Comparison of ENCODE assay signal across 14 cellular contexts in genomic region chr12:57722716-57723629, GRCh38. TPM values are rescaled to one million over a fixed set of nuclear protein-coding genes. Genes with fewer than 3 reads are reported as not detected.
A peak's percentile ranks its signal among the peaks of the same experiment; 100 is the strongest.
DNase-seq lines count a peak whose midpoint lies in the region; ATAC-seq and TF ChIP-seq lines count a peak whose summit lies in the region.
"Had no signal": no experiment of that assay in that cellular context is flagged by ENCODE, and none has a peak within 500 bp of the region (broad histone marks: within the 10 kb centered on the region; RNA-seq: fewer than 3 reads in every experiment).

No MANE protein-coding gene starts in this region.

- peak overlapping the region; percentile 32 for H3K27ac ChIP-seq in naive thymus-derived CD4-positive, alpha-beta T cell (ENCODE audit: low read depth, low read length)
- no peak overlapping the region for H3K27ac ChIP-seq in H9 (ENCODE audit: insufficient read length, low read depth, low read length)
- H3K27ac ChIP-seq: PC-9 had no signal

- peaks cover 14% of the 10 kb centered on the region for H3K23me2 ChIP-seq in H9 (ENCODE audit: insufficient read length, low read depth, low read length, poor library complexity, severe bottlenecking)

- no peak overlapping the region for H2AFZ ChIP-seq in H9 (ENCODE audit: low read length)
- H2AFZ ChIP-seq: PC-9 had no signal

- no peak overlapping the region for H3K4me2 ChIP-seq in H9 (ENCODE audit: insufficient read depth, insufficient read length, low read length)
- H3K4me2 ChIP-seq: PC-9 had no signal

- H3K4me1 Mint-ChIP-seq in T-helper 17 cell (peaks cover 36% of the 10 kb centered on the region), H9 (peaks cover 12 to 17% of the 10 kb centered on the region in 2 experiments)
- peaks cover 13 to 28% (median 18%) of the 10 kb centered on the region in 7 donors for H3K4me1 Mint-ChIP-seq in naive thymus-derived CD4-positive, alpha-beta T cell

- H3K4me3 Mint-ChIP-seq in T-helper 17 cell, result no peak overlapping the region
- no peak overlapping the region for H3K4me3 Mint-ChIP-seq in naive thymus-derived CD4-positive, alpha-beta T cell
- H3K4me3 Mint-ChIP-seq in H9, result no peak overlapping the region; a peak in 1 of 5 replicates
- H3K4me3 Mint-ChIP-seq: activated T-cell treated with anti-CD3 and anti-CD28 coated beads, Interleukin-2, amount 50 U/mL, for 4 hours had no signal

- H4K5ac ChIP-seq in H9 (ENCODE audit: insufficient read length, low read depth, low read length), result no peak overlapping the region

- no peak overlapping the region for H2BK12ac ChIP-seq in H9 (ENCODE audit: insufficient read length, low read depth, low read length)

- H3K18ac ChIP-seq in H9 (ENCODE audit: insufficient read length, low read depth, low read length), result no peak overlapping the region

- H3K9me3 Mint-ChIP-seq in naive thymus-derived CD4-positive, alpha-beta T cell, result peaks cover 0 to 1% (median 0%) of the 10 kb centered on the region in 11 donors
- H3K9me3 Mint-ChIP-seq in H9, result no peaks in the 10 kb centered on the region; a peak in 1 of 5 replicates
- H3K9me3 Mint-ChIP-seq: activated T-cell treated with anti-CD3 and anti-CD28 coated beads, Interleukin-2, amount 50 U/mL, for 4 hours had no signal

- H3K27me3 Mint-ChIP-seq in T-helper 17 cell (no peaks in the 10 kb centered on the region), H9 (ENCODE audit: low read depth) (peaks cover 47% of the 10 kb centered on the region)
- H3K27me3 Mint-ChIP-seq in naive thymus-derived CD4-positive, alpha-beta T cell, result no peaks in the 10 kb centered on the region

- CTCF ChIA-PET in naive thymus-derived CD4-positive, alpha-beta T cell (lab: Charles Lee), result interaction anchor here (0.7 kb wide), 1 partner anchor 1734 kb away, joined by 6 read pairs; no protein-coding TSS in a partner anchor

- no peak for ATAC-seq in T-helper 17 cell
- ATAC-seq in naive thymus-derived CD4-positive, alpha-beta T cell, result no peak
- ATAC-seq in GM21447 (IDR thresholded peaks at IDR 0.05; ENCODE audit: unreplicated experiment), result no peak

- H3K14ac ChIP-seq in H9 (ENCODE audit: insufficient read depth, low read length), result no peak overlapping the region

- H4K8ac ChIP-seq in H9 (replicated peaks; ENCODE audit: insufficient read length, low read depth, low read length), result no peak overlapping the region

- no peak overlapping the region for H3K56ac ChIP-seq in H9 (ENCODE audit: insufficient read length, low read depth, low read length)

- H2BK120ac ChIP-seq in H9 (ENCODE audit: low read depth, low read length, poor library complexity, severe bottlenecking), result no peak overlapping the region

- peaks cover 7 to 60% (median 20%) of the 10 kb centered on the region in 3 experiments for H3K36me3 ChIP-seq in naive thymus-derived CD4-positive, alpha-beta T cell (ENCODE audit: control insufficient read depth in 2 of 3, insufficient read depth in 3 of 3, low read length in 3 of 3)

- no peaks in the 10 kb centered on the region for H3K79me1 ChIP-seq in H9 (ENCODE audit: insufficient read depth, low read depth, low read length, poor library complexity, severe bottlenecking)

- H2AK5ac ChIP-seq in H9 (ENCODE audit: insufficient read length, low read length), result no peak overlapping the region

- no peak overlapping the region for H2BK15ac ChIP-seq in H9 (ENCODE audit: low read depth, low read length)

- no peak for TF ChIP-seq CTCF in H9 (conservative IDR thresholded peaks at IDR 0.05)

- H3K79me2 ChIP-seq in H9 (ENCODE audit: insufficient read depth, low read length), result no peaks in the 10 kb centered on the region

- H3K27ac Mint-ChIP-seq in T-helper 17 cell, result peak overlapping the region; percentile 80
- H3K27ac Mint-ChIP-seq in naive thymus-derived CD4-positive, alpha-beta T cell, result peak overlapping the region in 8 of 9 donors; percentile 26 to 87 (median 70)
- no peak overlapping the region; a peak in 1 of 7 replicates for H3K27ac Mint-ChIP-seq in H9

- H3K36me3 Mint-ChIP-seq in T-helper 17 cell (ENCODE audit: low read depth) (peaks cover 16% of the 10 kb centered on the region), H9 (ENCODE audit: insufficient read depth in 1 of 3, low read depth in 3 of 3) (peaks cover 15 to 33% (median 22%) of the 10 kb centered on the region in 3 experiments)
- peaks cover 7 to 25% (median 17%) of the 10 kb centered on the region in 5 donors for H3K36me3 Mint-ChIP-seq in naive thymus-derived CD4-positive, alpha-beta T cell

- H2BK5ac ChIP-seq in H9 (ENCODE audit: insufficient read length, low read length), result no peak overlapping the region

- no peak overlapping the region for H3K23ac ChIP-seq in H9 (ENCODE audit: insufficient read length, low read depth, low read length)

- no peaks in the 10 kb centered on the region for H3K4me1 ChIP-seq in naive thymus-derived CD4-positive, alpha-beta T cell (ENCODE audit: control insufficient read depth in 2 of 2, insufficient read depth in 2 of 2, low read length in 2 of 2)
- H3K4me1 ChIP-seq in H9 (ENCODE audit: insufficient read depth, low read length), result no peaks in the 10 kb centered on the region; the same call in 1 of the 2 replicates

- no peaks in the 10 kb centered on the region for H4K20me1 ChIP-seq in H9 (ENCODE audit: control insufficient read depth, insufficient read depth, insufficient read length)

- H3T11ph ChIP-seq in H9 (ENCODE audit: low read length), result no peak overlapping the region

- no peak overlapping the region for H3K4ac ChIP-seq in H9 (ENCODE audit: low read depth, low read length)

- no peak overlapping the region for H4K91ac ChIP-seq in H9 (ENCODE audit: insufficient read length, low read depth, low read length)

- no peaks in the 10 kb centered on the region for H3K27me3 ChIP-seq in naive thymus-derived CD4-positive, alpha-beta T cell (ENCODE audit: control insufficient read depth in 2 of 2, insufficient read depth in 2 of 2, low read length in 2 of 2)
- peaks cover 13% of the 10 kb centered on the region; the same call in 1 of the 2 replicates for H3K27me3 ChIP-seq in H9 (ENCODE audit: insufficient read depth, low read length)

- POLR2A ChIA-PET in naive thymus-derived CD4-positive, alpha-beta T cell (lab: Charles Lee), result interaction anchor here (0.6 to 2.7 kb wide), 6 partner anchors 8 to 970 kb away, joined by 3 to 10 read pairs (median 4); no protein-coding TSS in a partner anchor

- H2BK20ac ChIP-seq in H9 (ENCODE audit: low read depth, low read length, poor library complexity, severe bottlenecking), result no peak overlapping the region

- H3K9ac ChIP-seq in H9 (ENCODE audit: extremely low read depth, insufficient read length, low read length), result no peak overlapping the region

- DNase-seq in NCI-H748 (lab: John Stamatoyannopoulos, UW; ENCODE audit: unreplicated experiment), result peak; percentile 54
- DNase-seq in NCI-H748 treated with DMSO at 0.1 percent for 48 hours (lab: John Stamatoyannopoulos, UW), result no peak
- DNase-seq in DMS 273 treated with DMSO at 0.1 percent for 48 hours (lab: John Stamatoyannopoulos, UW), result peak; percentile 27
- no peak for DNase-seq in T-helper 17 cell
- DNase-seq in naive thymus-derived CD4-positive, alpha-beta T cell, result no peak
- DNase-seq in ecto neural progenitor cell (ENCODE audit: low spot score), result no peak
- no peak for DNase-seq in H9
- DNase-seq: activated CD4-positive, CD25-positive, alpha-beta regulatory T cell; activated T-cell treated with anti-CD3 and anti-CD28 coated beads, Interleukin-2, amount 50 U/mL, for 4 hours; effector CD4-positive, alpha-beta T cell; foreskin fibroblast; NCI-H2227 treated with DMSO at 0.1 percent for 48 hours; PC-9 had no signal

- H3K9me3 ChIP-seq in T-helper 17 cell (ENCODE audit: control insufficient read depth, low read length, poor library complexity, severe bottlenecking) (no peaks in the 10 kb centered on the region), H9 (ENCODE audit: control insufficient read depth, low read depth, low read length) (no peaks in the 10 kb centered on the region)
- H3K9me3 ChIP-seq in naive thymus-derived CD4-positive, alpha-beta T cell (ENCODE audit: control insufficient read depth in 2 of 3, low read length in 3 of 3), result no peaks in the 10 kb centered on the region

- no CpG with 5 or more reads among the region's 11 CpGs for WGBS in H9 (ENCODE audit: extremely low coverage, insufficient read length, low lambda C conversion rate)

- no peak overlapping the region for H3K4me3 ChIP-seq in naive thymus-derived CD4-positive, alpha-beta T cell (ENCODE audit: low read length)
- H3K4me3 ChIP-seq: PC-9 had no signal

- intact Hi-C loops in naive thymus-derived CD4-positive, alpha-beta T cell (cut with micrococcal nuclease), result no loop called here

RNA-seq across cellular contexts. Expression of gene AGAP2, which starts 15.6 kb away (rescaled TPM):
- total RNA-seq in T-helper 17 cell (10 to 100 TPM; 46.5 to 57.6 TPM), H9 (2021) (4.6 and 5.3 TPM in 2 replicates)
- 10 to 100 TPM; 33.9 to 66.7 (median 60.4) TPM for total RNA-seq in naive thymus-derived CD4-positive, alpha-beta T cell
- polyA plus RNA-seq in naive thymus-derived CD4-positive, alpha-beta T cell, result 1 to 10 TPM; 3.0 to 6.0 TPM

RNA-seq across cellular contexts. Expression of gene TSPAN31, which starts 21.9 kb away (rescaled TPM):
- total RNA-seq in T-helper 17 cell, result 10 to 100 TPM in 1 of 2 donors, 1 to 10 TPM in 1; 9.6 to 11.8 TPM
- total RNA-seq in naive thymus-derived CD4-positive, alpha-beta T cell, result 10 to 100 TPM; 12.3 to 23.9 (median 20.3) TPM
- 10 to 100 TPM; 50.1 to 50.5 TPM for polyA plus RNA-seq in naive thymus-derived CD4-positive, alpha-beta T cell
- total RNA-seq in H9 (2021), result 18.8 and 20.0 TPM in 2 replicates

RNA-seq across cellular contexts. Expression of gene OS9, which starts 29.0 kb away (rescaled TPM):
- total RNA-seq in T-helper 17 cell (100 to 1,000 TPM; 138 to 142 TPM), H9 (2021) (111 and 112 TPM in 2 replicates)
- total RNA-seq in naive thymus-derived CD4-positive, alpha-beta T cell, result 100 to 1,000 TPM; 139 to 175 (median 171) TPM
- 10 to 100 TPM; 59.5 to 70.6 TPM for polyA plus RNA-seq in naive thymus-derived CD4-positive, alpha-beta T cell

RNA-seq across cellular contexts. Expression of gene CDK4, which starts 29.1 kb away (rescaled TPM):
- total RNA-seq in T-helper 17 cell, result 10 to 100 TPM; 20.8 to 21.3 TPM
- 100 to 1,000 TPM in 1 of 5 experiments, 10 to 100 TPM in 4; 23.8 to 108 (median 42.9) TPM for total RNA-seq in naive thymus-derived CD4-positive, alpha-beta T cell
- polyA plus RNA-seq in naive thymus-derived CD4-positive, alpha-beta T cell, result 100 to 1,000 TPM in 1 of 2 donors, 10 to 100 TPM in 1; 77.6 to 105 TPM
- total RNA-seq in H9 (2021), result 217 and 218 TPM in 2 replicates

RNA-seq across cellular contexts. Expression of gene MARCHF9, which starts 31.9 kb away (rescaled TPM):
- total RNA-seq in T-helper 17 cell, result 10 to 100 TPM; 45.3 to 62.4 TPM
- 10 to 100 TPM; 27.8 to 61.7 (median 44.4) TPM for total RNA-seq in naive thymus-derived CD4-positive, alpha-beta T cell
- 1 to 10 TPM; 3.2 to 6.6 TPM for polyA plus RNA-seq in naive thymus-derived CD4-positive, alpha-beta T cell
- total RNA-seq in H9 (2021), result 20.5 and 20.9 TPM in 2 replicates

Comparison
In these comparisons a context has a peak if more than half of its experiments do, and no peak if none do; other contexts are left out.
1. DNase-seq: peak in NCI-H748 (single experiment) and DMS 273 treated with DMSO at 0.1 percent for 48 hours (single experiment); none in NCI-H748 treated with DMSO at 0.1 percent for 48 hours (single experiment), T-helper 17 cell (0 of 3), naive thymus-derived CD4-positive, alpha-beta T cell (0 of 9), ecto neural progenitor cell (single experiment) and H9 (single experiment).
2. H3K27ac Mint-ChIP-seq: peak in T-helper 17 cell (single experiment) and naive thymus-derived CD4-positive, alpha-beta T cell (8 of 9); none in H9 (0 of 3).